In the genomic region with DNA sequence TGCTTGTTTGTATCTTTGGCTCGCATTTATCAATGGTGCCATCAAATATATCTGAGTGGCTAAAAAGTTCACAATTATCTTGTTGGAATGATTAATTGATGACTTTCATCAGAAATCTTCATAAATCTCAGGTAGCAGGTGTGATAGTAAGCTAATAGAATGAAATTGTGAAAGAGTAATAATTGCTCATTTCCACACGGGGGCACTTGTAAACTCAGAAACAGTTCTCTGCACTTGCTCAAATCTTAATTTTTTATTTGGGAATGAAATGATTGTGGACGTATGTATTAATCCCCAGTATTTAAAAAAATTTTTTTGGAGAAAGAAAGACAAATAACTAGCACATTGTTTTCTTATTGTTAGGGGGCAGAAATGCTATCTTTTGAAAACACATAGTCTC, we compare ENCODE assay signal across 11 cellular contexts.
A peak's percentile ranks its signal among the peaks of the same experiment; 100 is the strongest.
DNase-seq lines count a peak whose midpoint lies in the region; ATAC-seq and TF ChIP-seq lines count a peak whose summit lies in the region.
"Had no signal": no experiment of that assay in that cellular context is flagged by ENCODE, and none has a peak within 500 bp of the region (broad histone marks: within the 10 kb centered on the region; RNA-seq: fewer than 3 reads in every experiment).

No MANE protein-coding gene starts in this region.

- H3K27ac ChIP-seq in 22Rv1, result no peak overlapping the region
- H3K27ac ChIP-seq in tibial nerve, result no peak overlapping the region
- H3K27ac ChIP-seq: pancreas, SK-N-MC had no signal

- H3K9me3 ChIP-seq in tibial nerve, result no peaks in the 10 kb centered on the region
- H3K9me3 ChIP-seq: pancreas had no signal

- no peak overlapping the region for H3K27ac Mint-ChIP-seq in stimulated activated effector memory CD8-positive, alpha-beta T cell treated with anti-CD3 and anti-CD28 coated beads, Interleukin-12 subunit alpha, Interleukin-12 subunit beta, amount 100 ng/mL, for 72 hours

- peak; percentile 73 for TF ChIP-seq CTCF in 22Rv1 (IDR thresholded peaks at IDR 0.05)
- peak; percentile 17; the same call in 1 of the 2 replicates for TF ChIP-seq CTCF in GM12874 (IDR thresholded peaks at IDR 0.05; ENCODE audit: insufficient read depth, low read depth, low read length)
- peak; percentile 60 for TF ChIP-seq CTCF in epithelial cell of proximal tubule (conservative IDR thresholded peaks at IDR 0.05; ENCODE audit: low read depth, low read length)
- peak in 1 of 5 experiments; percentile 27 for TF ChIP-seq CTCF in tibial nerve (IDR thresholded peaks at IDR 0.05)

- no peak for TF ChIP-seq EP300 in tibial nerve (IDR thresholded peaks at IDR 0.05)

- H3K36me3 Mint-ChIP-seq in stimulated activated effector memory CD8-positive, alpha-beta T cell treated with anti-CD3 and anti-CD28 coated beads, Interleukin-12 subunit alpha, Interleukin-12 subunit beta, amount 100 ng/mL, for 72 hours, result no peaks in the 10 kb centered on the region

- H3K36me3 ChIP-seq in tibial nerve, result no peaks in the 10 kb centered on the region
- H3K36me3 ChIP-seq: pancreas had no signal

- H3K4me3 ChIP-seq in epithelial cell of proximal tubule (ENCODE audit: low read depth, low read length) (no peak overlapping the region), tibial nerve (no peak overlapping the region)
- H3K4me3 ChIP-seq: pancreas, SK-N-MC had no signal

- WGBS in tibial nerve, 2 donors, result 22 to 23% methylated on average over 3 of the region's 3 CpGs

- DNase-seq in NCI-H446 treated with DMSO at 0.1 percent for 48 hours (lab: John Stamatoyannopoulos, UW), result peak; percentile 39
- no peak for DNase-seq in epithelial cell of proximal tubule (ENCODE audit: low read depth)
- DNase-seq in stimulated activated effector memory CD8-positive, alpha-beta T cell treated with anti-CD3 and anti-CD28 coated beads, Interleukin-12 subunit alpha, Interleukin-12 subunit beta, amount 100 ng/mL, for 72 hours (ENCODE audit: low spot score in 2 of 2), result no peak
- DNase-seq in tibial nerve (ENCODE audit: low spot score in 2 of 2), result no peak
- no peak for DNase-seq in 8988T
- DNase-seq: KG1, pancreas had no signal

- H3K4me1 Mint-ChIP-seq in stimulated activated effector memory CD8-positive, alpha-beta T cell treated with anti-CD3 and anti-CD28 coated beads, Interleukin-12 subunit alpha, Interleukin-12 subunit beta, amount 100 ng/mL, for 72 hours, result no peaks in the 10 kb centered on the region

- H3K27me3 ChIP-seq in tibial nerve, result no peaks in the 10 kb centered on the region

- no peak for ATAC-seq in stimulated activated effector memory CD8-positive, alpha-beta T cell treated with anti-CD3 and anti-CD28 coated beads, Interleukin-12 subunit alpha, Interleukin-12 subunit beta, amount 100 ng/mL, for 72 hours
- ATAC-seq in GM19455 (IDR thresholded peaks at IDR 0.05; ENCODE audit: unreplicated experiment), result no peak
- ATAC-seq: pancreas had no signal

- H3K4me1 ChIP-seq in tibial nerve, result peaks cover 0 to 4% (median 0%) of the 10 kb centered on the region in 4 donors

- TF ChIP-seq POLR2A in tibial nerve (IDR thresholded peaks at IDR 0.05), result no peak

- H3K4me3 Mint-ChIP-seq in stimulated activated effector memory CD8-positive, alpha-beta T cell treated with anti-CD3 and anti-CD28 coated beads, Interleukin-12 subunit alpha, Interleukin-12 subunit beta, amount 100 ng/mL, for 72 hours, result no peak overlapping the region

- H3K9me3 Mint-ChIP-seq in stimulated activated effector memory CD8-positive, alpha-beta T cell treated with anti-CD3 and anti-CD28 coated beads, Interleukin-12 subunit alpha, Interleukin-12 subunit beta, amount 100 ng/mL, for 72 hours, result no peaks in the 10 kb centered on the region
